Comparison of ENCODE assay signal across 18 cellular contexts in genomic region chr3:15903776-15904720, GRCh38.
DNase-seq lines count a peak whose midpoint lies in the region; ATAC-seq and TF ChIP-seq lines count a peak whose summit lies in the region.
"Had no signal": no experiment of that assay in that cellular context is flagged by ENCODE, and none has a peak within 500 bp of the region (broad histone marks: within the 10 kb centered on the region; RNA-seq: fewer than 3 reads in every experiment).

No MANE protein-coding gene starts in this region.

- H3K4me3 Mint-ChIP-seq in MCF 10A (ENCODE audit: unreplicated experiment) (peak overlapping the region; percentile 39), immature natural killer cell (no peak overlapping the region)
- H3K4me3 Mint-ChIP-seq: activated T-cell treated with anti-CD3 and anti-CD28 coated beads, Interleukin-2, amount 50 U/mL, for 4 hours; CD4-positive, alpha-beta T cell; naive thymus-derived CD8-positive, alpha-beta T cell had no signal

- H3K27ac ChIP-seq in 22Rv1 (peak overlapping the region; percentile 56), heart right ventricle (peak overlapping the region; percentile 50 to 92 (median 84)), rectal smooth muscle tissue (ENCODE audit: low read depth, low read length) (peak overlapping the region; percentile 65)
- H3K27ac ChIP-seq: hepatocyte had no signal

- peak; percentile 66 for DNase-seq in MCF 10A (ENCODE audit: unreplicated experiment)
- DNase-seq in heart right ventricle, result peak; percentile 57 to 73
- DNase-seq in OCI-M1 (lab: John Stamatoyannopoulos, UW), result no peak
- no peak for DNase-seq in immature natural killer cell
- DNase-seq in stimulated activated CD4-positive, alpha-beta T cell treated with anti-CD3 and anti-CD28 coated beads, Interleukin-15, amount 100 ng/mL, for 24 hours, result no peak
- DNase-seq: activated CD4-positive, alpha-beta T cell treated with anti-CD3 and anti-CD28 coated beads for 48 hours; activated T-cell treated with anti-CD3 and anti-CD28 coated beads, Interleukin-2, amount 50 U/mL, for 4 hours; CD4-positive, alpha-beta T cell; naive thymus-derived CD8-positive, alpha-beta T cell; NCI-H1092 treated with DMSO at 0.1 percent for 48 hours; NCI-H2171 treated with DMSO at 0.1 percent for 48 hours; SHP77 treated with DMSO at 0.1 percent for 48 hours; small intestine; stimulated activated naive CD4-positive, alpha-beta T cell treated with Interleukin-2 at 50 U/mL for 16 hours had no signal

- POLR2A ChIA-PET in MCF 10A (lab: Yijun Ruan, JAX), result interaction anchor here (0.7 kb wide), 1 partner anchor 12 kb away, joined by 4 read pairs; no protein-coding TSS in a partner anchor

- TSS peak; percentile 53 for BruUV-seq in MCF 10A (replicated peaks; lab: Mats Ljungman, UMichigan)

- H3K4me3 ChIP-seq in heart right ventricle, result no peak overlapping the region
- H3K4me3 ChIP-seq in rectal smooth muscle tissue (ENCODE audit: low read length), result no peak overlapping the region
- H3K4me3 ChIP-seq: hepatocyte had no signal

- TF ChIP-seq CTCF in 22Rv1 (IDR thresholded peaks at IDR 0.05), result no peak
- TF ChIP-seq CTCF in MCF 10A (IDR thresholded peaks at IDR 0.05; ENCODE audit: unreplicated experiment), result no peak
- TF ChIP-seq CTCF in heart right ventricle (IDR thresholded peaks at IDR 0.05), result no peak

- ATAC-seq in heart right ventricle (peak; percentile 89 to 97 (median 94)), GM21528 (IDR thresholded peaks at IDR 0.05; ENCODE audit: low FRiP score, unreplicated experiment) (no peak)
- ATAC-seq: activated T-cell treated with anti-CD3 and anti-CD28 coated beads, Interleukin-2, amount 50 U/mL, for 4 hours; naive thymus-derived CD8-positive, alpha-beta T cell had no signal

- 54 to 64% methylated on average over 7 of the region's 7 CpGs for WGBS in heart right ventricle, 2 donors

- H3K4me1 ChIP-seq in heart right ventricle, result peaks cover 0 to 21% (median 14%) of the 10 kb centered on the region in 9 donors
- peaks cover 8% of the 10 kb centered on the region for H3K4me1 ChIP-seq in rectal smooth muscle tissue (ENCODE audit: control insufficient read depth, insufficient read depth, low read length)

- no peaks in the 10 kb centered on the region for H3K27me3 ChIP-seq in heart right ventricle
- H3K27me3 ChIP-seq in rectal smooth muscle tissue (ENCODE audit: control insufficient read depth, insufficient read depth, low read length), result no peaks in the 10 kb centered on the region
- H3K27me3 ChIP-seq: hepatocyte had no signal

- no peaks in the 10 kb centered on the region for H3K36me3 Mint-ChIP-seq in MCF 10A (ENCODE audit: insufficient read depth, unreplicated experiment)
- no peaks in the 10 kb centered on the region for H3K36me3 Mint-ChIP-seq in immature natural killer cell
- H3K36me3 Mint-ChIP-seq: naive thymus-derived CD8-positive, alpha-beta T cell had no signal

- no peaks in the 10 kb centered on the region for H3K36me3 ChIP-seq in heart right ventricle
- H3K36me3 ChIP-seq in rectal smooth muscle tissue (ENCODE audit: control insufficient read depth, insufficient read depth, low read length), result no peaks in the 10 kb centered on the region

- H3K4me1 Mint-ChIP-seq in MCF 10A (ENCODE audit: insufficient read depth, unreplicated experiment) (peaks cover 28% of the 10 kb centered on the region), immature natural killer cell (no peaks in the 10 kb centered on the region)
- H3K4me1 Mint-ChIP-seq: naive thymus-derived CD8-positive, alpha-beta T cell had no signal

- H3K27me3 Mint-ChIP-seq in MCF 10A (ENCODE audit: insufficient read depth, unreplicated experiment), result no peaks in the 10 kb centered on the region
- no peaks in the 10 kb centered on the region for H3K27me3 Mint-ChIP-seq in immature natural killer cell (ENCODE audit: low read depth in 3 of 3)
- H3K27me3 Mint-ChIP-seq: CD4-positive, alpha-beta T cell; naive thymus-derived CD8-positive, alpha-beta T cell had no signal

- intact Hi-C loops in MCF 10A (cut with micrococcal nuclease), result no loop called here
- intact Hi-C loops in heart right ventricle (cut with DNase I), result loop anchor here in 1 of 10 donors (5.0 kb wide), 1 partner anchor 78 kb away; no protein-coding TSS in a partner anchor

- H3K9ac ChIP-seq in rectal smooth muscle tissue (ENCODE audit: low read length), result no peak overlapping the region

- H3K9me3 Mint-ChIP-seq in MCF 10A (ENCODE audit: unreplicated experiment), result no peaks in the 10 kb centered on the region
- H3K9me3 Mint-ChIP-seq in immature natural killer cell, result no peaks in the 10 kb centered on the region
- H3K9me3 Mint-ChIP-seq: activated T-cell treated with anti-CD3 and anti-CD28 coated beads, Interleukin-2, amount 50 U/mL, for 4 hours; CD4-positive, alpha-beta T cell had no signal

- H3K9me3 ChIP-seq in heart right ventricle, result peaks cover 0 to 5% (median 0%) of the 10 kb centered on the region in 11 donors

- CTCF ChIA-PET in MCF 10A (lab: Yijun Ruan, JAX), result no interaction called here

- H3K27ac Mint-ChIP-seq in MCF 10A (ENCODE audit: low read depth, unreplicated experiment) (peak overlapping the region; percentile 96), immature natural killer cell (peak overlapping the region in 1 of 6 donors; percentile 38)
- H3K27ac Mint-ChIP-seq: CD4-positive, alpha-beta T cell; naive thymus-derived CD8-positive, alpha-beta T cell had no signal

Comparison
In these comparisons a context has a peak if more than half of its experiments do, and no peak if none do; other contexts are left out.
1. DNase-seq: peak in MCF 10A (single experiment) and heart right ventricle (2 of 2); none in OCI-M1 (single experiment), immature natural killer cell (0 of 3) and stimulated activated CD4-positive, alpha-beta T cell treated with anti-CD3 and anti-CD28 coated beads, Interleukin-15, amount 100 ng/mL, for 24 hours (single experiment).
2. Peak in every context shown above with its lines, with median percentiles within 50 percentile points of each other: H3K27ac ChIP-seq.